Comparison of ENCODE assay signal across 9 cellular contexts in the genomic region with DNA sequence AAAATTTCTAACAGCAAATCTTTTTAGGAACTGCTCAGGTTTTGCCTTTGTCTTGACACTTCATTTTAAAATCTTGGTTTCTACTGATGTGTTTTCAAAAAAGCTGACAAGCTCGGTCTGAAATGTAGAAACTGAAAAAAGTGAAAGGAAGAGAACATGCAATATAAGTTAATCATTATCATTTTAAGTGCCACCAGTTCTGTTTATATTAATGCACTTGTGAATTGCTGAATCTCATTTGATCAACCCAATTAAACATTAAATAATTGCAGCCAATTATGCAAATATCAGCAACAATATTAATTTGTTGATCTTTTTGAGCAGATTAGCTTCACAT.
A peak's percentile ranks its signal among the peaks of the same experiment; 100 is the strongest.
DNase-seq lines count a peak whose midpoint lies in the region; ATAC-seq lines count a peak whose summit lies in the region.
"Had no signal": no experiment of that assay in that cellular context is flagged by ENCODE, and none has a peak within 500 bp of the region (broad histone marks: within the 10 kb centered on the region; RNA-seq: fewer than 3 reads in every experiment).

No MANE protein-coding gene starts in this region.

- H3K79me2 ChIP-seq in Karpas-422 (ENCODE audit: low read length): no peaks in the 10 kb centered on the region

- H3K4me2 ChIP-seq in BLaER1 (peak overlapping the region; percentile 69), Karpas-422 (ENCODE audit: low read depth, low read length, poor library complexity, severe bottlenecking) (no peak overlapping the region)

- H3K27me3 ChIP-seq in BLaER1 (no peaks in the 10 kb centered on the region), Karpas-422 (ENCODE audit: low read length) (no peaks in the 10 kb centered on the region)

- POLR2A ChIA-PET in activated naive CD8-positive, alpha-beta T cell treated with anti-CD3 and anti-CD28 coated beads, Interleukin-2, amount 10 ng/mL, durations not matched to agents 7 days and 5 days (lab: Charles Lee): interaction anchor here (1.3 kb wide), 1 partner anchor 88 kb away, joined by 4 read pairs; no protein-coding TSS in a partner anchor

- H3K27ac ChIP-seq in BLaER1 (peak overlapping the region; percentile 61; the same call in 1 of the 2 replicates), Karpas-422 (ENCODE audit: low read length) (no peak overlapping the region)
- H3K27ac ChIP-seq: thoracic aorta had no signal

- H3K36me3 Mint-ChIP-seq in activated naive CD8-positive, alpha-beta T cell treated with anti-CD3 and anti-CD28 coated beads, Interleukin-2, amount 10 ng/mL, durations not matched to agents 7 days and 5 days: peaks cover 18% of the 10 kb centered on the region

- H3K9me2 ChIP-seq in Karpas-422 (replicated peaks; ENCODE audit: insufficient read depth, low read length): no peaks in the 10 kb centered on the region

- peak overlapping the region; percentile 87 for H3K4me3 Mint-ChIP-seq in activated naive CD8-positive, alpha-beta T cell treated with anti-CD3 and anti-CD28 coated beads, Interleukin-2, amount 10 ng/mL, durations not matched to agents 7 days and 5 days

- H3K9me3 ChIP-seq in BLaER1 (no peaks in the 10 kb centered on the region), Karpas-422 (ENCODE audit: low read length) (no peaks in the 10 kb centered on the region)
- H3K9me3 ChIP-seq: thoracic aorta had no signal

- H3K4me1 Mint-ChIP-seq in activated naive CD8-positive, alpha-beta T cell treated with anti-CD3 and anti-CD28 coated beads, Interleukin-2, amount 10 ng/mL, durations not matched to agents 7 days and 5 days: peaks cover 7% of the 10 kb centered on the region

- H3K27me3 Mint-ChIP-seq in activated naive CD8-positive, alpha-beta T cell treated with anti-CD3 and anti-CD28 coated beads, Interleukin-2, amount 10 ng/mL, durations not matched to agents 7 days and 5 days: no peaks in the 10 kb centered on the region

- H3K36me3 ChIP-seq in BLaER1: peaks cover 79% of the 10 kb centered on the region
- H3K36me3 ChIP-seq in Karpas-422 (ENCODE audit: insufficient read depth, low read length): peaks cover 17% of the 10 kb centered on the region
- H3K36me3 ChIP-seq: thoracic aorta had no signal

- no peaks in the 10 kb centered on the region for H3K9me3 Mint-ChIP-seq in activated naive CD8-positive, alpha-beta T cell treated with anti-CD3 and anti-CD28 coated beads, Interleukin-2, amount 10 ng/mL, durations not matched to agents 7 days and 5 days

- DNase-seq in activated naive CD8-positive, alpha-beta T cell treated with anti-CD3 and anti-CD28 coated beads, Interleukin-2, amount 10 ng/mL, durations not matched to agents 7 days and 5 days: no peak
- DNase-seq in NCI-H2227 (lab: John Stamatoyannopoulos, UW; ENCODE audit: unreplicated experiment) (no peak), NCI-H146 treated with DMSO at 0.1 percent for 48 hours (lab: John Stamatoyannopoulos, UW; ENCODE audit: unreplicated experiment) (no peak), Karpas-422 (no peak), globus pallidus (ENCODE audit: low spot score) (no peak)

- H3K4me3 ChIP-seq in BLaER1 (no peak overlapping the region), Karpas-422 (ENCODE audit: low read length) (no peak overlapping the region)
- H3K4me3 ChIP-seq: thoracic aorta had no signal

- H3K4me1 ChIP-seq in BLaER1 (peaks cover 39% of the 10 kb centered on the region), Karpas-422 (ENCODE audit: low read length) (peaks cover 31% of the 10 kb centered on the region)

- H3K27ac Mint-ChIP-seq in activated naive CD8-positive, alpha-beta T cell treated with anti-CD3 and anti-CD28 coated beads, Interleukin-2, amount 10 ng/mL, durations not matched to agents 7 days and 5 days: peak overlapping the region; percentile 92

- ATAC-seq in GM19043 (IDR thresholded peaks at IDR 0.05; ENCODE audit: low read depth, unreplicated experiment): peak; percentile 21
- peak; percentile 45 for ATAC-seq in HG03064 (IDR thresholded peaks at IDR 0.05; ENCODE audit: low read depth, unreplicated experiment)
- ATAC-seq in activated naive CD8-positive, alpha-beta T cell treated with anti-CD3 and anti-CD28 coated beads, Interleukin-2, amount 10 ng/mL, durations not matched to agents 7 days and 5 days (ENCODE audit: low read depth): no peak

- H4K20me1 ChIP-seq in BLaER1 (peaks cover 13% of the 10 kb centered on the region; the same call in 1 of the 2 replicates), Karpas-422 (ENCODE audit: insufficient read depth, low read depth, low read length) (peaks cover 5% of the 10 kb centered on the region; the same call in 1 of the 2 replicates)

- peak overlapping the region; percentile 64 for H3K9ac ChIP-seq in BLaER1
- no peak overlapping the region for H3K9ac ChIP-seq in Karpas-422 (ENCODE audit: low read length)

- no peak overlapping the region for H2AFZ ChIP-seq in Karpas-422 (ENCODE audit: low read length)
